ENCODE assay signal across 14 cellular contexts in the genomic region with DNA sequence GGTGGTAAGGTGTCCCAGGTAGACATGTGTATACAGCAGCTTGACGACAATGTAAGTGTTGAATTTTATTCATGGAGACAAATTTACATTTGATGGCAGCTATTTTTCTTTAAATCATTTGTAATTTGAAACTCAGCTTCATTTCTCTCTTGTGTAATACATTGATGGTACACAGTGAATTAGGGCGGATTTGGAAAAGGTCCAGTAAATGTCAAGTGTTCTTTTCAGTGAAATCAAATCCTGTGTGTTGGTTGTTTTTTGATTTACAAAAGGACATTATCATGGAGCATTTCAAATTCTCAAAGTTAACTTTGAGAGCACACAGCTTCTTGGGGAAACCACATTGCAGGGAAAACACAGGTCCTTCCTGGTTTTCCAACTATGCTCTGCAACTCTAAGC.
A peak's percentile ranks its signal among the peaks of the same experiment; 100 is the strongest.
DNase-seq lines count a peak whose midpoint lies in the region.
"Had no signal": no experiment of that assay in that cellular context is flagged by ENCODE, and none has a peak within 500 bp of the region (broad histone marks: within the 10 kb centered on the region; RNA-seq: fewer than 3 reads in every experiment).

No MANE protein-coding gene starts in this region.

- DNase-seq in NCI-H2171 treated with DMSO at 0.1 percent for 48 hours (lab: John Stamatoyannopoulos, UW) = peak; percentile 18
- DNase-seq in NCI-H2171 (lab: John Stamatoyannopoulos, UW) = no peak
- peak; percentile 60 for DNase-seq in NCI-H1436 (lab: John Stamatoyannopoulos, UW)
- DNase-seq in NCI-H748 treated with DMSO at 0.1 percent for 48 hours (lab: John Stamatoyannopoulos, UW) = peak; percentile 47
- peak; percentile 62 for DNase-seq in iris pigment epithelial cell (ENCODE audit: low read depth)
- DNase-seq in activated CD8-positive, alpha-beta memory T cell treated with anti-CD3 and anti-CD28 coated beads, Interleukin-2, amount 50 U/mL, for 48 hours = no peak
- DNase-seq in activated CD8-positive, alpha-beta memory T cell treated with anti-CD3 and anti-CD28 coated beads, Interleukin-2, amount 50 U/mL, for 4 hours = no peak
- DNase-seq: activated CD4-positive, alpha-beta T cell treated with anti-CD3 and anti-CD28 coated beads for 4 hours; activated CD8-positive, alpha-beta T cell treated with anti-CD3 and anti-CD28 coated beads, Interleukin-2, amount 10 ng/mL, durations not matched to agents 7 days and 5 days; activated T-cell treated with anti-CD3 and anti-CD28 coated beads for 4 hours; CD8-positive, alpha-beta memory T cell; stimulated activated CD4-positive, alpha-beta T cell treated with anti-CD3 and anti-CD28 coated beads, Interleukin-4, amount 100 ng/mL, for 24 hours; tibial artery; WERI-Rb-1 had no signal

Comparison
In these comparisons a context has a peak if more than half of its experiments do, and no peak if none do; other contexts are left out.
1. DNase-seq: peak in NCI-H2171 treated with DMSO at 0.1 percent for 48 hours (single experiment), NCI-H1436 (single experiment), NCI-H748 treated with DMSO at 0.1 percent for 48 hours (single experiment) and iris pigment epithelial cell (single experiment); none in NCI-H2171 (single experiment), activated CD8-positive, alpha-beta memory T cell treated with anti-CD3 and anti-CD28 coated beads, Interleukin-2, amount 50 U/mL, for 48 hours (single experiment) and activated CD8-positive, alpha-beta memory T cell treated with anti-CD3 and anti-CD28 coated beads, Interleukin-2, amount 50 U/mL, for 4 hours (single experiment).